In genomic region chr7:66505531-66506451, GRCh38 we compare ENCODE assay signal across 8 cellular contexts.
A peak's percentile ranks its signal among the peaks of the same experiment; 100 is the strongest.
DNase-seq lines count a peak whose midpoint lies in the region; ATAC-seq and TF ChIP-seq lines count a peak whose summit lies in the region.

No MANE protein-coding gene starts in this region.

- peak overlapping the region; percentile 20 for H3K4me3 ChIP-seq in retinal pigment epithelial cell (ENCODE audit: low read length)

- H3K27ac Mint-ChIP-seq in T-helper 17 cell, result no peak overlapping the region

- H3K9me3 ChIP-seq in T-helper 17 cell (ENCODE audit: control insufficient read depth, low read length, poor library complexity, severe bottlenecking), result no peaks in the 10 kb centered on the region

- no peak for TF ChIP-seq CTCF in retinal pigment epithelial cell (conservative IDR thresholded peaks at IDR 0.05; ENCODE audit: low read depth, low read length)

- H3K4me3 Mint-ChIP-seq in T-helper 17 cell, result peak overlapping the region; percentile 79

- peak; percentile 80 for ATAC-seq in T-helper 17 cell
- ATAC-seq in HG02571 (IDR thresholded peaks at IDR 0.05; ENCODE audit: unreplicated experiment), result no peak

- H3K36me3 Mint-ChIP-seq in T-helper 17 cell (ENCODE audit: low read depth), result no peaks in the 10 kb centered on the region

- H3K27me3 Mint-ChIP-seq in T-helper 17 cell, result peaks cover 6% of the 10 kb centered on the region

- DNase-seq in G401 (ENCODE audit: low spot score) (peak; percentile 19), T-helper 17 cell (peak in 1 of 3 donors; percentile 16), retinal pigment epithelial cell (ENCODE audit: low read depth) (no peak), SW 1271 (lab: John Stamatoyannopoulos, UW) (no peak), ureter (ENCODE audit: low spot score) (no peak), MV-4-11 (lab: John Stamatoyannopoulos, UW) (no peak)
- peak; percentile 5 for DNase-seq in effector CD8-positive, alpha-beta T cell (lab: John Stamatoyannopoulos, UW)

- in situ Hi-C loops in G401 (cut with HindIII; ENCODE audit: low sequenced_read_pairs), result no loop called here

- H3K4me1 Mint-ChIP-seq in T-helper 17 cell, result peaks cover 2% of the 10 kb centered on the region

Comparison
In these comparisons a context has a peak if more than half of its experiments do, and no peak if none do; other contexts are left out.
1. DNase-seq: peak in G401 (single experiment) and effector CD8-positive, alpha-beta T cell (single experiment); none in retinal pigment epithelial cell (single experiment), SW 1271 (0 of 2), ureter (single experiment) and MV-4-11 (single experiment).